In genomic region chr15:29688981-29689723, GRCh38 we compare ENCODE assay signal across 22 cellular contexts.
A peak's percentile ranks its signal among the peaks of the same experiment; 100 is the strongest.
DNase-seq lines count a peak whose midpoint lies in the region; ATAC-seq, FAIRE-seq and TF ChIP-seq lines count a peak whose summit lies in the region.
"Had no signal": no experiment of that assay in that cellular context is flagged by ENCODE, and none has a peak within 500 bp of the region (broad histone marks: within the 10 kb centered on the region; RNA-seq: fewer than 3 reads in every experiment).

No MANE protein-coding gene starts in this region.

- H3K4me3 ChIP-seq in HepG2 (replicated peaks in 1 of 3; ENCODE audit: insufficient read depth in 1 of 3, low read depth in 2 of 3, low read length in 3 of 3) = no peak overlapping the region
- no peak overlapping the region for H3K4me3 ChIP-seq in right lobe of liver
- H3K4me3 ChIP-seq in left lung = no peak overlapping the region

- in situ Hi-C loops in HepG2 (cut with HindIII; ENCODE audit: extremely low pct_ligation_motif_present, low pct_unique_long_range_greater_than_20kb) = no loop called here

- BruUV-seq in HepG2 (replicated peaks; lab: Mats Ljungman, UMichigan) = no TSS peak

- no peak for TF ChIP-seq POLR2A in HepG2 (IDR thresholded peaks at IDR 0.05; ENCODE audit: insufficient read depth in 1 of 2, low read depth in 2 of 2, low read length in 2 of 2)
- TF ChIP-seq POLR2A in right lobe of liver (IDR thresholded peaks at IDR 0.05) = no peak

- no peak overlapping the region for H3K9ac ChIP-seq in HepG2 (ENCODE audit: insufficient read depth, low read depth, low read length)

- peaks cover 23% of the 10 kb centered on the region for H3K27me3 Mint-ChIP-seq in glutamatergic neuron (ENCODE audit: unreplicated experiment)

- peak; percentile 10 for ATAC-seq in HepG2
- ATAC-seq in right lobe of liver = no peak
- ATAC-seq in sciatic nerve = peak; percentile 41
- no peak for ATAC-seq in left lung
- ATAC-seq: HCT116 had no signal

- no peak overlapping the region for H3K4me3 Mint-ChIP-seq in glutamatergic neuron (ENCODE audit: unreplicated experiment)
- H3K4me3 Mint-ChIP-seq: CD4-positive, alpha-beta memory T cell had no signal

- 85% methylated on average over 11 of the region's 16 CpGs for WGBS in HepG2 (ENCODE audit: low lambda C conversion rate)
- 100% methylated on average over 5 of the region's 16 CpGs for WGBS in right lobe of liver (ENCODE audit: insufficient coverage, low coverage, low lambda C conversion rate, missing lambda C conversion rate)

- peaks cover 24% of the 10 kb centered on the region for H3K9me3 Mint-ChIP-seq in glutamatergic neuron (ENCODE audit: unreplicated experiment)

- no peaks in the 10 kb centered on the region for H4K20me1 ChIP-seq in HepG2 (ENCODE audit: insufficient read depth, low read length)

- POLR2A ChIA-PET in HepG2 (lab: Yijun Ruan, JAX) = no interaction called here

- no peak for DNase-seq in HepG2 (ENCODE audit: low spot score)
- no peak for DNase-seq in right lobe of liver
- DNase-seq in glutamatergic neuron = no peak
- DNase-seq in sciatic nerve (ENCODE audit: low spot score) = no peak
- no peak for DNase-seq in HUDEP-2 (lab: John Stamatoyannopoulos, UW; ENCODE audit: unreplicated experiment in 76 of 76)
- DNase-seq in DMS53 treated with DMSO at 0.1 percent for 48 hours (lab: John Stamatoyannopoulos, UW; ENCODE audit: unreplicated experiment) = no peak
- no peak for DNase-seq in AG08396 (ENCODE audit: low spot score)
- no peak for DNase-seq in left lung
- DNase-seq: CD4-positive, alpha-beta memory T cell; GOT3; Kasumi-1; NCI-H1417; NCI-H187; NCI-H446; NCI-H526; OCI-M1; SHP77 had no signal

- CTCF ChIA-PET in HepG2 (lab: Yijun Ruan, JAX; ENCODE audit: low intra/inter-chr PET ratio, low total read pairs) = no interaction called here

- TF ChIP-seq EP300 in HepG2 (IDR thresholded peaks at IDR 0.05; ENCODE audit: low read depth in 2 of 2, low read length in 2 of 2) (no peak), HepG2 (CRISPR knock-in tag; IDR thresholded peaks at IDR 0.05; ENCODE audit: borderline replicate concordance) (no peak)

- peaks cover 4% of the 10 kb centered on the region for H3K36me3 Mint-ChIP-seq in glutamatergic neuron (ENCODE audit: unreplicated experiment)
- H3K36me3 Mint-ChIP-seq: CD4-positive, alpha-beta memory T cell had no signal

- no peaks in the 10 kb centered on the region for H3K27me3 ChIP-seq in HepG2 (ENCODE audit: control insufficient read depth in 1 of 2, insufficient read depth in 2 of 2, low read length in 2 of 2)
- H3K27me3 ChIP-seq in right lobe of liver = no peaks in the 10 kb centered on the region
- H3K27me3 ChIP-seq in left lung = no peaks in the 10 kb centered on the region

- H3K9me3 ChIP-seq in HepG2 (ENCODE audit: low read length) = no peaks in the 10 kb centered on the region
- no peaks in the 10 kb centered on the region for H3K9me3 ChIP-seq in right lobe of liver
- H3K9me3 ChIP-seq in left lung = no peaks in the 10 kb centered on the region

- H3K4me2 ChIP-seq in HepG2 (ENCODE audit: low read depth, low read length) = no peak overlapping the region

- TF ChIP-seq CTCF in HepG2 (CRISPR knock-in tag; IDR thresholded peaks at IDR 0.05) (no peak), right lobe of liver (IDR thresholded peaks at IDR 0.05) (no peak), glutamatergic neuron (IDR thresholded peaks at IDR 0.05; ENCODE audit: partially characterized antibody, unreplicated experiment) (no peak), left lung (IDR thresholded peaks at IDR 0.05) (no peak)

- peak overlapping the region; percentile 95 for H3K27ac Mint-ChIP-seq in glutamatergic neuron (ENCODE audit: unreplicated experiment)
- H3K27ac Mint-ChIP-seq: CD4-positive, alpha-beta memory T cell had no signal

- FAIRE-seq in HepG2 (lab: Jason Lieb, UNC) = no peak
- FAIRE-seq: A204.1, G401.6, GM19239, RCC 7860 had no signal

- intact Hi-C loops in HepG2 (cut with micrococcal nuclease; ENCODE audit: unreplicated experiment) = no loop called here
- intact Hi-C loops in right lobe of liver (cut with DNase I) = no loop called here
- intact Hi-C loops in sciatic nerve (cut with DNase I) = no loop called here
- intact Hi-C loops in left lung (cut with DNase I) = no loop called here

- peaks cover 22% of the 10 kb centered on the region for H3K4me1 ChIP-seq in HepG2 (ENCODE audit: insufficient read depth, low read length)
- peaks cover 0 to 31% (median 2%) of the 10 kb centered on the region in 4 donors for H3K4me1 ChIP-seq in right lobe of liver
- H3K4me1 ChIP-seq in left lung = no peaks in the 10 kb centered on the region

- no peak for TF ChIP-seq RAD21 in HepG2 (CRISPR knock-in tag; IDR thresholded peaks at IDR 0.05)

- H3K36me3 ChIP-seq in HepG2 (replicated peaks in 1 of 2; ENCODE audit: control insufficient read depth in 1 of 2, insufficient read depth in 2 of 2, low read length in 2 of 2) (no peaks in the 10 kb centered on the region), right lobe of liver (no peaks in the 10 kb centered on the region), left lung (no peaks in the 10 kb centered on the region)

- no peak overlapping the region for H3K27ac ChIP-seq in HepG2 (ENCODE audit: extremely low read length, insufficient read depth, low read length)
- no peak overlapping the region for H3K27ac ChIP-seq in right lobe of liver
- H3K27ac ChIP-seq in left lung = no peak overlapping the region

- no peaks in the 10 kb centered on the region for H3K79me2 ChIP-seq in HepG2 (ENCODE audit: insufficient read depth, low read length)

- H2AFZ ChIP-seq in HepG2 (ENCODE audit: low read length) = no peak overlapping the region

- H3K4me1 Mint-ChIP-seq in glutamatergic neuron (ENCODE audit: low read depth, unreplicated experiment) = peaks cover 31% of the 10 kb centered on the region
- H3K4me1 Mint-ChIP-seq: CD4-positive, alpha-beta memory T cell had no signal

TF ChIP-seq in HepG2, 621 proteins besides CTCF, POLR2A, EP300 and RAD21:
- TF ChIP-seq ZIK1 (CRISPR knock-in tag; IDR thresholded peaks at IDR 0.05; ENCODE audit: borderline replicate concordance, low read depth) (no peak), ZNF276 (CRISPR knock-in tag; IDR thresholded peaks at IDR 0.05; ENCODE audit: low read depth) (no peak), KLF13 (CRISPR knock-in tag; IDR thresholded peaks at IDR 0.05) (no peak), ZNF530 (CRISPR knock-in tag; IDR thresholded peaks at IDR 0.05; ENCODE audit: low read depth) (no peak), KLF9 (CRISPR knock-in tag; IDR thresholded peaks at IDR 0.05; ENCODE audit: low read depth) (no peak), ZNF430 (CRISPR knock-in tag; IDR thresholded peaks at IDR 0.05) (no peak), ZMYM2 (CRISPR knock-in tag; IDR thresholded peaks at IDR 0.05) (no peak), ZNF597 (CRISPR knock-in tag; IDR thresholded peaks at IDR 0.05) (no peak), FOXK1 (CRISPR knock-in tag; IDR thresholded peaks at IDR 0.05; ENCODE audit: borderline replicate concordance, low read depth) (no peak), PAX8 (CRISPR knock-in tag; IDR thresholded peaks at IDR 0.05; ENCODE audit: borderline replicate concordance) (no peak), SSRP1 (CRISPR knock-in tag; IDR thresholded peaks at IDR 0.05) (no peak), SRSF1 (optimal IDR thresholded peaks at IDR 0.05; ENCODE audit: low read depth, low read length) (no peak), MBNL3 (CRISPR knock-in tag; conservative IDR thresholded peaks at IDR 0.05) (no peak)

Comparison
In these comparisons a context has a peak if more than half of its experiments do, and no peak if none do; other contexts are left out.
1. ATAC-seq: peak in HepG2 (single experiment) and sciatic nerve (single experiment); none in right lobe of liver (0 of 4) and left lung (single experiment).